In genomic region chr21:45249626-45250025, GRCh38 we compare ENCODE assay signal across 17 cellular contexts. TPM values are rescaled to one million over a fixed set of nuclear protein-coding genes. Genes with fewer than 3 reads are reported as not detected.
DNase-seq lines count a peak whose midpoint lies in the region; ATAC-seq and TF ChIP-seq lines count a peak whose summit lies in the region.
"Had no signal": no experiment of that assay in that cellular context is flagged by ENCODE, and none has a peak within 500 bp of the region (broad histone marks: within the 10 kb centered on the region; RNA-seq: fewer than 3 reads in every experiment).

No MANE protein-coding gene starts in this region.

- DNase-seq in GM23338 (ENCODE audit: low spot score), result no peak
- no peak for DNase-seq in WTC11 (ENCODE audit: low spot score)
- peak; percentile 62 for DNase-seq in mesenteric fat pad (ENCODE audit: low spot score)
- no peak for DNase-seq in germinal center (ENCODE audit: low spot score)
- no peak for DNase-seq in GM19238 (ENCODE audit: insufficient read length, low spot score)
- DNase-seq in NCI-H2227 (lab: John Stamatoyannopoulos, UW; ENCODE audit: unreplicated experiment), result no peak
- DNase-seq: BE2C; CD4-positive, alpha-beta memory T cell; DMS79; GOT3; HFFc6 had no signal

- no peak overlapping the region for H3K27ac ChIP-seq in GM23338 (ENCODE audit: low read depth)
- H3K27ac ChIP-seq in rectal smooth muscle tissue (ENCODE audit: low read depth, low read length), result peak overlapping the region; percentile 79
- H3K27ac ChIP-seq: C4-2B, HL-60 had no signal

- H3K4me3 ChIP-seq in GM23338 (no peak overlapping the region), rectal smooth muscle tissue (ENCODE audit: low read length) (no peak overlapping the region)
- H3K4me3 ChIP-seq: GM12878, HAP-1 had no signal

- H3K4me1 Mint-ChIP-seq in GM23338 (peaks cover 22% of the 10 kb centered on the region), WTC11 (peaks cover 17% of the 10 kb centered on the region)

- H4K20me1 ChIP-seq in GM23338 (replicated peaks; ENCODE audit: insufficient read depth), result no peaks in the 10 kb centered on the region

- TF ChIP-seq CTCF in GM23338 (conservative IDR thresholded peaks at IDR 0.05; ENCODE audit: low read depth in 2 of 2) (no peak), WTC11 (IDR thresholded peaks at IDR 0.05) (no peak)

- CTCF ChIA-PET in WTC11 (lab: Charles Lee), result interaction anchor here (2.1 kb wide), 1 partner anchor 59 kb away, joined by 8 read pairs; no protein-coding TSS in a partner anchor

- H2AFZ ChIP-seq in GM23338, result no peak overlapping the region; the same call in 1 of the 2 replicates

- H3K27ac Mint-ChIP-seq in GM23338, result no peak overlapping the region
- no peak overlapping the region for H3K27ac Mint-ChIP-seq in WTC11
- H3K27ac Mint-ChIP-seq: HFFc6 had no signal

- H3K79me2 ChIP-seq in GM23338 (replicated peaks; ENCODE audit: insufficient read depth), result no peaks in the 10 kb centered on the region

- no peaks in the 10 kb centered on the region for H3K4me1 ChIP-seq in GM23338 (ENCODE audit: insufficient read depth)
- H3K4me1 ChIP-seq in rectal smooth muscle tissue (ENCODE audit: control insufficient read depth, insufficient read depth, low read length), result peaks cover 10% of the 10 kb centered on the region
- H3K4me1 ChIP-seq: BE2C, HAP-1 had no signal

- H3K27me3 Mint-ChIP-seq in GM23338 (ENCODE audit: insufficient read depth, low read depth, poor library complexity) (peaks cover 5% of the 10 kb centered on the region), WTC11 (ENCODE audit: low read depth) (peaks cover 3% of the 10 kb centered on the region; the same call in 1 of the 2 replicates)

- H3K9me3 Mint-ChIP-seq in GM23338 (peaks cover 7% of the 10 kb centered on the region), WTC11 (peaks cover 17% of the 10 kb centered on the region)

- no peaks in the 10 kb centered on the region for H3K27me3 ChIP-seq in GM23338 (ENCODE audit: insufficient read depth)
- no peaks in the 10 kb centered on the region for H3K27me3 ChIP-seq in rectal smooth muscle tissue (ENCODE audit: control insufficient read depth, insufficient read depth, low read length)
- H3K27me3 ChIP-seq: BE2C had no signal

- H3K4me2 ChIP-seq in GM23338, result no peak overlapping the region

- no peaks in the 10 kb centered on the region for H3K9me2 ChIP-seq in GM23338 (ENCODE audit: insufficient read depth)

- H3K4me3 Mint-ChIP-seq in GM23338, result peak overlapping the region; percentile 54; the same call in 2 of the 3 replicates
- H3K4me3 Mint-ChIP-seq in WTC11, result no peak overlapping the region
- H3K4me3 Mint-ChIP-seq: CD4-positive, alpha-beta memory T cell had no signal

- H3F3A ChIP-seq in GM23338 (replicated peaks; ENCODE audit: low read depth), result no peaks in the 10 kb centered on the region

- no peak overlapping the region for H3K9ac ChIP-seq in rectal smooth muscle tissue (ENCODE audit: low read length)

- H3K36me3 ChIP-seq in GM23338 (ENCODE audit: insufficient read depth), result no peaks in the 10 kb centered on the region
- H3K36me3 ChIP-seq in rectal smooth muscle tissue (ENCODE audit: control insufficient read depth, insufficient read depth, low read length), result no peaks in the 10 kb centered on the region
- H3K36me3 ChIP-seq: BE2C, HAP-1 had no signal

- H3K36me3 Mint-ChIP-seq in GM23338 (ENCODE audit: low read depth), result no peaks in the 10 kb centered on the region
- H3K36me3 Mint-ChIP-seq in WTC11, result 0 out of 2 replicates have a peak, but pooled peaks cover 3% of the 10 kb centered on the region
- H3K36me3 Mint-ChIP-seq: CD4-positive, alpha-beta memory T cell had no signal

- POLR2A ChIA-PET in WTC11 (lab: Charles Lee), result no interaction called here

- ATAC-seq in GM23338, result no peak
- ATAC-seq in WTC11, result no peak
- no peak for ATAC-seq in HG03097 (IDR thresholded peaks at IDR 0.05; ENCODE audit: low FRiP score, unreplicated experiment)
- ATAC-seq: GM12878 had no signal

TF ChIP-seq in GM23338, 12 proteins besides CTCF, POLR2A, EP300 and RAD21 (continues in another document):
- TF ChIP-seq CREB1 (CRISPR knock-in tag; IDR thresholded peaks at IDR 0.05; ENCODE audit: low read depth) (no peak), REST (IDR thresholded peaks at IDR 0.05; ENCODE audit: unreplicated experiment) (no peak)

TF ChIP-seq in WTC11, 78 proteins besides CTCF, POLR2A, EP300 and RAD21:
- TF ChIP-seq RORB (CRISPR knock-in tag; IDR thresholded peaks at IDR 0.05), result no peak
- TF ChIP-seq PRRX2 (CRISPR knock-in tag; IDR thresholded peaks at IDR 0.05), result no peak
- TF ChIP-seq CREB1 (CRISPR knock-in tag; IDR thresholded peaks at IDR 0.05), result no peak
- no peak for TF ChIP-seq FOXP1 (CRISPR knock-in tag; IDR thresholded peaks at IDR 0.05; ENCODE audit: borderline replicate concordance)
- TF ChIP-seq AR (CRISPR knock-in tag; IDR thresholded peaks at IDR 0.05), result no peak
- no peak for TF ChIP-seq MYBL2 (CRISPR knock-in tag; IDR thresholded peaks at IDR 0.05)
- peak; percentile 94 for TF ChIP-seq ZNF121 (CRISPR knock-in tag; IDR thresholded peaks at IDR 0.05)
- no peak for TF ChIP-seq NR2C2 (CRISPR knock-in tag; IDR thresholded peaks at IDR 0.05)
- TF ChIP-seq NFYB (CRISPR knock-in tag; conservative IDR thresholded peaks at IDR 0.05; ENCODE audit: low read depth), result no peak
- TF ChIP-seq SMAD4 (CRISPR knock-in tag; IDR thresholded peaks at IDR 0.05), result no peak
- TF ChIP-seq GTF2I (CRISPR knock-in tag; conservative IDR thresholded peaks at IDR 0.05), result 0 out of 2 replicates have a peak, but pooled peaks have one; percentile 12
- no peak for TF ChIP-seq GABPB1 (CRISPR knock-in tag; IDR thresholded peaks at IDR 0.05)

RNA-seq across cellular contexts. Expression of gene POFUT2, which starts 38.1 kb away (rescaled TPM):
- total RNA-seq in GM23338 (2014; rRNA removed; shearing (Covaris generic)), result 34.5 and 36.2 TPM in 2 replicates
- polyA plus RNA-seq in GM23338 (2016; fragmentation: Nextera tagmentation; extraction: Ambion mirVana), result 10.9 and 12.1 TPM in 2 replicates
- 37.1 to 41.4 TPM (median 39.7 TPM) in 3 replicates for total RNA-seq in WTC11 (2021)
- 29.6 TPM for total RNA-seq in mesenteric fat pad
